In the genomic region with DNA sequence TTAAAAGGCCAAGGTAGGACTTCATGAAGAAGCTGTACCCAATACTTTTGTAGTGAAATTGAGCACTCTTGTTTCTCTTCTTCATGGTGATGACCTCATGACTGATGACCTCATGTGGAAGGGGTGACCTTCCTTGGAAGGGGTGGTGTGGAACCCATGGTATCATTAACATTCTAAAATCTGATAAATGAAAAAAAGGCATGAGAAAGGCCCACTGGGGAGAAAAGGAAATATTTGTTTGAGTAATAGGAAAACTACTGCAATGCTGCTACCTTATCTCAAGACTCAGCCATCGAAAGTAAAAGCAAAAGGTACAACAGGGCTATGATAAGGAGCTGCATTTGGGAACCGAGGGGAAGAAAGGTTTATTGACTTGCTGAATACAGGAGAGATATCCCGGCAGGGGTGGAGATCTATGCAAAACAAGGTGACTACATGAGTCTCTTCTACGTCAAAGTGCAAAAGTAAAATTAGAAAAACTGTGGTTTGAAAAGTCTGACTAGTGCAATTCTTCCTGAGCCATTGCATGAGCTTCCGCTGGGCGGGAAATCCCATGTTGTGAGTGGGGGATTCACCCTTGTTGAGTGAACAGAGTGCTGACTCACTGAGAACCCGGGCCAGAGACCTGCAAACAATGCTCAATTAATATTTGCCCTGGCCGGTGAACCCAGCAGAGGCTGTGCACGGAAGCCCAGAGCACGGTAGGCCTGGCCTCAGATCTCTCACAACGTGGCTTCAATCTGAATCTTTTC, we compare ENCODE assay signal across 8 cellular contexts.
DNase-seq lines count a peak whose midpoint lies in the region; ATAC-seq and TF ChIP-seq lines count a peak whose summit lies in the region.

No MANE protein-coding gene starts in this region.

- CTCF ChIA-PET in Calu3 (lab: Charles Lee): interaction anchor here (2.1 kb wide), 1 partner anchor 136 kb away, joined by 6 read pairs; no protein-coding TSS in a partner anchor

- 35 to 48% methylated on average over 9 to 11 of the region's 11 CpGs for WGBS in transverse colon (ENCODE audit: low coverage in 1 of 2), 2 donors

- H3K27ac ChIP-seq in HUES48 (ENCODE audit: low read depth, low read length) (peak overlapping the region; percentile 14), neutrophil (peak overlapping the region; percentile 72), transverse colon (peak overlapping the region; percentile 52 to 73 (median 66))

- BruUV-seq in Calu3 (replicated peaks; lab: Mats Ljungman, UMichigan): no TSS peak

- TF ChIP-seq CTCF in Calu3 (IDR thresholded peaks at IDR 0.05; ENCODE audit: unreplicated experiment) (no peak), neutrophil (IDR thresholded peaks at IDR 0.05) (no peak), transverse colon (IDR thresholded peaks at IDR 0.05) (no peak)

- in situ Hi-C loops in transverse colon (cut with MboI; ENCODE audit: low pct_ligation_motif_present in 1 of 4, low pct_unique_long_range_greater_than_20kb in 1 of 4, low sequenced_read_pairs in 3 of 4): no loop called here

- intact Hi-C loops in Calu3 (cut with micrococcal nuclease; ENCODE audit: unreplicated experiment) (loop anchor here (5.0 kb wide), 1 partner anchor 132 kb away; no protein-coding TSS in a partner anchor), transverse colon (cut with DNase I; ENCODE audit: low total_unique reads) (no loop called here)

- H3K27me3 Mint-ChIP-seq in Calu3 (ENCODE audit: unreplicated experiment): no peaks in the 10 kb centered on the region

- DNase-seq in Calu3: peak; percentile 65
- peak; percentile 44 for DNase-seq in activated CD4-positive, alpha-beta T cell treated with anti-CD3 and anti-CD28 coated beads, Interleukin-2, amount 50 U/mL, for 1 hour
- peak; percentile 62 for DNase-seq in transverse colon
- no peak for DNase-seq in cortex of kidney (lab: John Stamatoyannopoulos, UW)

- H3K9me3 ChIP-seq in HUES48 (ENCODE audit: control insufficient read depth, insufficient read depth, low read length): no peaks in the 10 kb centered on the region
- no peaks in the 10 kb centered on the region for H3K9me3 ChIP-seq in neutrophil
- H3K9me3 ChIP-seq in transverse colon: no peaks in the 10 kb centered on the region

- H3K4me1 Mint-ChIP-seq in Calu3 (ENCODE audit: low read depth, unreplicated experiment): peaks cover 44% of the 10 kb centered on the region

- TF ChIP-seq EP300 in transverse colon (IDR thresholded peaks at IDR 0.05; ENCODE audit: low read depth): no peak

- H3K9me3 Mint-ChIP-seq in Calu3 (ENCODE audit: low read depth, unreplicated experiment): no peaks in the 10 kb centered on the region

- H3K27me3 ChIP-seq in HUES48 (ENCODE audit: control insufficient read depth, insufficient read depth, low read length) (no peaks in the 10 kb centered on the region), neutrophil (no peaks in the 10 kb centered on the region), transverse colon (no peaks in the 10 kb centered on the region)

- H3K9ac ChIP-seq in HUES48 (ENCODE audit: low read depth, low read length): no peak overlapping the region

- H3K36me3 Mint-ChIP-seq in Calu3 (ENCODE audit: insufficient read depth, unreplicated experiment): peaks cover 9% of the 10 kb centered on the region

- TF ChIP-seq POLR2A in transverse colon (IDR thresholded peaks at IDR 0.05): no peak

- H3K4me1 ChIP-seq in HUES48 (ENCODE audit: control insufficient read depth, insufficient read depth, low read length): no peaks in the 10 kb centered on the region
- H3K4me1 ChIP-seq in neutrophil (ENCODE audit: control insufficient read depth in 1 of 2, insufficient read depth in 1 of 2, low read depth in 1 of 2, low read length in 1 of 2): peaks cover 6 to 34% of the 10 kb centered on the region in 2 experiments
- H3K4me1 ChIP-seq in transverse colon: peaks cover 5 to 40% (median 22%) of the 10 kb centered on the region in 4 donors

- no peaks in the 10 kb centered on the region for H3K36me3 ChIP-seq in HUES48 (ENCODE audit: control insufficient read depth, insufficient read depth, low read length)
- H3K36me3 ChIP-seq in neutrophil: no peaks in the 10 kb centered on the region
- H3K36me3 ChIP-seq in transverse colon: no peaks in the 10 kb centered on the region

- H3K4me3 ChIP-seq in HUES48 (ENCODE audit: low read depth, low read length): no peak overlapping the region
- H3K4me3 ChIP-seq in neutrophil (ENCODE audit: low read depth in 1 of 2, low read length in 1 of 2): peak overlapping the region; percentile 10
- peak overlapping the region in 1 of 4 donors; percentile 5 for H3K4me3 ChIP-seq in transverse colon

- H3K4me3 Mint-ChIP-seq in Calu3 (ENCODE audit: low read depth, unreplicated experiment): peak overlapping the region; percentile 63

- peak overlapping the region; percentile 99 for H3K27ac Mint-ChIP-seq in Calu3 (ENCODE audit: unreplicated experiment)

- ATAC-seq in GM21423 (IDR thresholded peaks at IDR 0.05; ENCODE audit: unreplicated experiment) (peak; percentile 95), esophagus mucosa (peak; percentile 86)

Comparison
In these comparisons a context has a peak if more than half of its experiments do, and no peak if none do; other contexts are left out.
1. H3K27ac ChIP-seq: peak in every context shown above with its lines; median percentile 72 in neutrophil; 66 in transverse colon; 14 in HUES48.